In the genomic region with DNA sequence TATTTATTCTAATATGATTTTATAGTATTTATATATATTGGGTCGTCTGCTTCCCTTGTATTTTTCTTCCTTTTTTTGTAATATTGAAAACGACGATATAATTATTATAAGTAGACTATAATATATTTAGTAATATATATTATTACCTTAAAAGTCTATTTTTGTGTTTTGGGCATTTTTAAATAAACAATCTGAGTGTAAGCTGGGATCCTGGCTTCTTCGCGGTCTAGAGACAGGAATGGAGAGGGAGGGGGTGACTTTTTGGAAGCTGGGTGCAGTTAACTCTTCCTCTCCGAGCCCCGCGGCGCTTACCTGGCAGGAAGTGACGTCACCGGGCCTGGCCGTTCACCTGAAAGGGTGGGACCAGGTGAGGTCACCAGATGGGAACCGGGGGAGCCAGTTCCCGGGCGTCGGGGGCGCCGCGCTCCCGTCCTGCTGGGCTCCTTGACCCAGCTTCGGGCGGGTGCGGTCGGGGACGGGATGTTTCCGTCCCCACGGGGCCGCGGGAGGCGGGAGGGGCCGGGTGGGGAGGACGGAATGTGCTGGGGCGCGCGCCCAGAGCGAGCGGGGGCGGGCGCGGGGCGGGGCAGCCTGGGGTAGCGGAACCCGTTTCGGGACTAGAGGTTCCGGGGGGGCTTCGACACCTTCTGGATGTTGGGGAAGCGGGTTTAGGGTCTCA, we compare ENCODE assay signal across 8 cellular contexts. TPM values are rescaled to one million over a fixed set of nuclear protein-coding genes. Genes with fewer than 3 reads are reported as not detected.
A peak's percentile ranks its signal among the peaks of the same experiment; 100 is the strongest.
DNase-seq lines count a peak whose midpoint lies in the region; ATAC-seq, FAIRE-seq and TF ChIP-seq lines count a peak whose summit lies in the region.

No MANE protein-coding gene starts in this region.

- DNase-seq in CD4-positive, alpha-beta memory T cell = peak in 4 of 5 donors; percentile 84 to 95 (median 86)
- peak; percentile 90 for DNase-seq in HuH-7 (ENCODE audit: low spot score)
- DNase-seq in RKO (ENCODE audit: low spot score) = peak; percentile 69
- peak; percentile 77 for DNase-seq in activated naive CD4-positive, alpha-beta T cell treated with Interleukin-2 at 50 U/mL for 16 hours
- DNase-seq in frontal cortex (ENCODE audit: low spot score in 2 of 2) = peak; percentile 73 to 74
- DNase-seq in thoracic aorta (ENCODE audit: low spot score) = peak; percentile 69

- H3K4me3 ChIP-seq in CD4-positive, alpha-beta memory T cell (ENCODE audit: low read length in 2 of 2) = peak overlapping the region; percentile 52 to 97
- H3K4me3 ChIP-seq in neutrophil (ENCODE audit: low read depth in 1 of 2, low read length in 1 of 2) (peak overlapping the region; percentile 98 to 100), thoracic aorta (peak overlapping the region; percentile 94)

- peak overlapping the region; percentile 100 for H3K27ac ChIP-seq in CD4-positive, alpha-beta memory T cell (ENCODE audit: low read depth, low read length)
- peak overlapping the region; percentile 100 for H3K27ac ChIP-seq in neutrophil
- peak overlapping the region; percentile 100 for H3K27ac ChIP-seq in thoracic aorta

- intact Hi-C loops in CD4-positive, alpha-beta memory T cell (cut with micrococcal nuclease) = no loop called here

- TF ChIP-seq CTCF in neutrophil (IDR thresholded peaks at IDR 0.05) = no peak
- no peak for TF ChIP-seq CTCF in thoracic aorta (IDR thresholded peaks at IDR 0.05)

- peaks cover 14% of the 10 kb centered on the region for H3K36me3 ChIP-seq in CD4-positive, alpha-beta memory T cell (ENCODE audit: insufficient read depth, low read length)
- H3K36me3 ChIP-seq in neutrophil = peaks cover 25% of the 10 kb centered on the region
- H3K36me3 ChIP-seq in thoracic aorta = peaks cover 20% of the 10 kb centered on the region

- peaks cover 0 to 7% of the 10 kb centered on the region in 2 donors for H3K27me3 Mint-ChIP-seq in CD4-positive, alpha-beta memory T cell

- peak overlapping the region; percentile 99 to 100 (median 100) for H3K27ac Mint-ChIP-seq in CD4-positive, alpha-beta memory T cell

- no peaks in the 10 kb centered on the region for H3K27me3 ChIP-seq in CD4-positive, alpha-beta memory T cell (ENCODE audit: insufficient read depth, low read length)
- H3K27me3 ChIP-seq in neutrophil (peaks cover 21% of the 10 kb centered on the region), thoracic aorta (replicated peaks; ENCODE audit: insufficient read depth) (no peaks in the 10 kb centered on the region)

- H3K9me3 Mint-ChIP-seq in CD4-positive, alpha-beta memory T cell = peaks cover 0 to 16% (median 0%) of the 10 kb centered on the region in 8 donors

- no peak for FAIRE-seq in frontal cortex (lab: Jason Lieb, UNC)

- POLR2A ChIA-PET in CD4-positive, alpha-beta memory T cell (lab: Charles Lee; ENCODE audit: partially characterized antibody) = interaction anchor here (0.6 to 11.3 kb wide), 7 partner anchors 11 to 123 kb away, joined by 3 to 276 read pairs (median 21); partner anchors contain the start of genes EID2B, GMFG, MED29 and PAF1

- H3K4me1 Mint-ChIP-seq in CD4-positive, alpha-beta memory T cell = peaks cover 35 to 85% (median 47%) of the 10 kb centered on the region in 4 donors

- H3K9me3 ChIP-seq in CD4-positive, alpha-beta memory T cell (ENCODE audit: control insufficient read depth in 1 of 2, low read length in 2 of 2) = no peaks in the 10 kb centered on the region
- H3K9me3 ChIP-seq in neutrophil (no peaks in the 10 kb centered on the region), thoracic aorta (no peaks in the 10 kb centered on the region)

- ATAC-seq in thoracic aorta (ENCODE audit: insufficient number of reproducible peaks, low FRiP score, low read depth) (peak; percentile 0), GM21526 (IDR thresholded peaks at IDR 0.05; ENCODE audit: low FRiP score, unreplicated experiment) (no peak)

- H3K36me3 Mint-ChIP-seq in CD4-positive, alpha-beta memory T cell = peaks cover 22 to 60% of the 10 kb centered on the region in 2 donors

- H3K4me1 ChIP-seq in CD4-positive, alpha-beta memory T cell (ENCODE audit: insufficient read depth, low read length) = peaks cover 52% of the 10 kb centered on the region
- H3K4me1 ChIP-seq in neutrophil (ENCODE audit: control insufficient read depth in 1 of 2, insufficient read depth in 1 of 2, low read depth in 1 of 2, low read length in 1 of 2) (peaks cover 50 to 60% of the 10 kb centered on the region in 2 experiments), thoracic aorta (ENCODE audit: control insufficient read depth in 1 of 2, low read depth in 2 of 2) (peaks cover 25 to 39% of the 10 kb centered on the region in 2 donors)

- peak overlapping the region; percentile 88 to 99 (median 97) for H3K4me3 Mint-ChIP-seq in CD4-positive, alpha-beta memory T cell

- CTCF ChIA-PET in CD4-positive, alpha-beta memory T cell (lab: Charles Lee; ENCODE audit: partially characterized antibody) = interaction anchor here (4.3 kb wide), 1 partner anchor 12 kb away, joined by 54 read pairs; no protein-coding TSS in a partner anchor

RNA-seq across cellular contexts. Expression of gene ZFP36, which starts 2.7 kb away (rescaled TPM):
- 100 to 1,000 TPM; 151 to 152 TPM for total RNA-seq in CD4-positive, alpha-beta memory T cell
- polyA plus RNA-seq in CD4-positive, alpha-beta memory T cell = 100 to 1,000 TPM; 164 to 191 TPM
- total RNA-seq in frontal cortex (0.41 TPM), thoracic aorta (100 to 1,000 TPM; 315 to 699 TPM)

RNA-seq across cellular contexts. Expression of gene PLEKHG2, which starts 3.1 kb away (rescaled TPM):
- 10 to 100 TPM; 12.1 to 17.0 TPM for total RNA-seq in CD4-positive, alpha-beta memory T cell
- polyA plus RNA-seq in CD4-positive, alpha-beta memory T cell = 1 to 10 TPM; 1.4 to 5.1 TPM
- total RNA-seq in frontal cortex = 17.5 TPM
- 100 to 1,000 TPM in 1 of 2 donors, 10 to 100 TPM in 1; 76.0 to 112 TPM for total RNA-seq in thoracic aorta

RNA-seq across cellular contexts. Expression of gene MED29, which starts 18.2 kb away (rescaled TPM):
- total RNA-seq in CD4-positive, alpha-beta memory T cell = 10 to 100 TPM; 43.1 to 51.3 TPM
- polyA plus RNA-seq in CD4-positive, alpha-beta memory T cell = 10 to 100 TPM; 50.6 to 59.8 TPM
- total RNA-seq in frontal cortex = 9.8 TPM
- 10 to 100 TPM; 29.3 to 86.1 TPM for total RNA-seq in thoracic aorta

RNA-seq across cellular contexts. Expression of gene PAF1, which starts 18.4 kb away (rescaled TPM):
- total RNA-seq in CD4-positive, alpha-beta memory T cell = 10 to 100 TPM; 49.2 to 53.8 TPM
- 10 to 100 TPM; 21.5 to 46.7 TPM for polyA plus RNA-seq in CD4-positive, alpha-beta memory T cell
- total RNA-seq in frontal cortex = 36.7 TPM
- 10 to 100 TPM; 25.7 to 34.5 TPM for total RNA-seq in thoracic aorta

RNA-seq across cellular contexts. Expression of gene RPS16, which starts 26.4 kb away (rescaled TPM):
- 1,000 to 10,000 TPM; 4,061 to 4,227 TPM for total RNA-seq in CD4-positive, alpha-beta memory T cell
- 1,000 to 10,000 TPM; 1,590 to 2,052 TPM for polyA plus RNA-seq in CD4-positive, alpha-beta memory T cell
- 59.1 TPM for total RNA-seq in frontal cortex
- 100 to 1,000 TPM; 716 to 775 TPM for total RNA-seq in thoracic aorta

Comparison
In these comparisons a context has a peak if more than half of its experiments do, and no peak if none do; other contexts are left out.
1. RNA of gene ZFP36, which starts 2.7 kb away (total RNA-seq): 315 to 699 TPM in thoracic aorta and 151 to 152 TPM in CD4-positive, alpha-beta memory T cell; 0.41 TPM in frontal cortex (single experiment); every median in the first group is over 100 times any median in the second.
2. Peak in every context shown above with its lines, with median percentiles within 50 percentile points of each other: DNase-seq, H3K27ac ChIP-seq and H3K4me3 ChIP-seq.